In the genomic region with DNA sequence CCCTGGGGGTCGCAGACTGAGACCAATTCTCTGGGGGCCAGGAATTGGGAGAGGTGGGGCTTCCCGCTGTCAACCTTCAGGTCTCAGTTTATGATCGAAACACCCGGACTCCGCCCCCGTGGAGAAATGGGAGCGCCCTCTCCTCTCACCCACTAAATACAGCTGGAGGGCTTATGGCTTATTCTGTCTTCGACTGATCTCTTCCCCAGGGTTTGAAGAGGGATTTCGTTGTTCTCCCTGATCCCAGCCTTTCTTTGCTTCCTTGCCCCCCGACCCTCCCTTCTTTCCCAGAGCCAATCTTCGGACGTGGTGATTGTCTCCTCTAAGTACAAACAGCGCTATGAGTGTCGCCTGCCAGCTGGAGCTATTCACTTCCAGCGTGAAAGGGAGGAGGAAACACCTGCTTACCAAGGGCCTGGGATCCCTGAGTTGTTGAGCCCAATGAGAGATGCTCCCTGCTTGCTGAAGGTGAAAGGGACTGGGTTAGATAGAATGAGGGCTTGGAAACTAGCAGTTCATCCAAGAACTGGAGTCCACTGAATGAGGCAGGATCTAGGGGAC, we compare ENCODE assay signal across 1 cellular context.
TF ChIP-seq lines count a peak whose summit lies in the region.

No MANE protein-coding gene starts in this region.

TF ChIP-seq in liver, 16 proteins besides CTCF, POLR2A, EP300 and RAD21 (continued from another document):
- TF ChIP-seq, protein P1, sequence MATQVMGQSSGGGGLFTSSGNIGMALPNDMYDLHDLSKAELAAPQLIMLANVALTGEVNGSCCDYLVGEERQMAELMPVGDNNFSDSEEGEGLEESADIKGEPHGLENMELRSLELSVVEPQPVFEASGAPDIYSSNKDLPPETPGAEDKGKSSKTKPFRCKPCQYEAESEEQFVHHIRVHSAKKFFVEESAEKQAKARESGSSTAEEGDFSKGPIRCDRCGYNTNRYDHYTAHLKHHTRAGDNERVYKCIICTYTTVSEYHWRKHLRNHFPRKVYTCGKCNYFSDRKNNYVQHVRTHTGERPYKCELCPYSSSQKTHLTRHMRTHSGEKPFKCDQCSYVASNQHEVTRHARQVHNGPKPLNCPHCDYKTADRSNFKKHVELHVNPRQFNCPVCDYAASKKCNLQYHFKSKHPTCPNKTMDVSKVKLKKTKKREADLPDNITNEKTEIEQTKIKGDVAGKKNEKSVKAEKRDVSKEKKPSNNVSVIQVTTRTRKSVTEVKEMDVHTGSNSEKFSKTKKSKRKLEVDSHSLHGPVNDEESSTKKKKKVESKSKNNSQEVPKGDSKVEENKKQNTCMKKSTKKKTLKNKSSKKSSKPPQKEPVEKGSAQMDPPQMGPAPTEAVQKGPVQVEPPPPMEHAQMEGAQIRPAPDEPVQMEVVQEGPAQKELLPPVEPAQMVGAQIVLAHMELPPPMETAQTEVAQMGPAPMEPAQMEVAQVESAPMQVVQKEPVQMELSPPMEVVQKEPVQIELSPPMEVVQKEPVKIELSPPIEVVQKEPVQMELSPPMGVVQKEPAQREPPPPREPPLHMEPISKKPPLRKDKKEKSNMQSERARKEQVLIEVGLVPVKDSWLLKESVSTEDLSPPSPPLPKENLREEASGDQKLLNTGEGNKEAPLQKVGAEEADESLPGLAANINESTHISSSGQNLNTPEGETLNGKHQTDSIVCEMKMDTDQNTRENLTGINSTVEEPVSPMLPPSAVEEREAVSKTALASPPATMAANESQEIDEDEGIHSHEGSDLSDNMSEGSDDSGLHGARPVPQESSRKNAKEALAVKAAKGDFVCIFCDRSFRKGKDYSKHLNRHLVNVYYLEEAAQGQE (IDR thresholded peaks at IDR 0.05): no peak
- no peak for TF ChIP-seq FOXA2 (IDR thresholded peaks at IDR 0.05)
- no peak for TF ChIP-seq TAF1 (conservative IDR thresholded peaks at IDR 0.05)
